Comparison of ENCODE assay signal across 21 cellular contexts in the genomic region with DNA sequence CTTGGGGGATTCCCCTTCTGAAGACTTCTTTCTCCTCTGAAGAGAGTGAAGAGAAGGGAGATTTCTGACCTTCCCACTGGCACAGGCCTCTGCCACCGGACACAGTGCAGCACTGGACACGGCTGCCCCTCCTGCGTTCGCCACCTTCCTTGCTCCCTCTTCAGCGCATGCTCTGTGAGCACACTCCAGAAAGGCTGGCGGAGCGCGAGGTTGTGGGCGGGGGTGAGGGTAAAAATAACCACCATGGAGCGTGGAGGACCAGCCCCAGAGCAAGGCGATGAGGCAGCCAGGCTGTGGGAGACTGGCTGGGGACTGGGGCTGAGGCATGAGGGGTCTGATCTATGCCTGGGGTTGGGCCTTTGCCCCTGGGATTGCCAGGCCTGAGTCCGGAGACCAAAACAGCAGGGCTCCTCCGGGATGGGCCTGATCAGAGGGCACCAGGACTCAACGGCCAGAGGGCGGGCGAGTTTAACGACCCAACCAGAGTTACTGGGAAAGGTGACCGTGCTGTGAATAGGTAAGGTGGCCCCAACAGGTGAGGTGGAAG.
DNase-seq lines count a peak whose midpoint lies in the region; ATAC-seq and TF ChIP-seq lines count a peak whose summit lies in the region.
"Had no signal": no experiment of that assay in that cellular context is flagged by ENCODE, and none has a peak within 500 bp of the region (broad histone marks: within the 10 kb centered on the region; RNA-seq: fewer than 3 reads in every experiment).

No MANE protein-coding gene starts in this region.

- H3K27ac Mint-ChIP-seq in endodermal cell (peak overlapping the region; percentile 5), neural crest cell (ENCODE audit: unreplicated experiment) (peak overlapping the region; percentile 43)
- H3K27ac Mint-ChIP-seq: B cell; CD8-positive, alpha-beta T cell; IgD-negative memory B cell had no signal

- ATAC-seq in left cardiac atrium, result peak; percentile 89 to 93
- ATAC-seq: CD8-positive, alpha-beta T cell had no signal

- no peaks in the 10 kb centered on the region for H3K27me3 ChIP-seq in endodermal cell (ENCODE audit: control insufficient read depth, insufficient read depth, low read length, poor library complexity, severe bottlenecking)
- H3K27me3 ChIP-seq in stomach, result no peaks in the 10 kb centered on the region
- H3K27me3 ChIP-seq: SJSA1 had no signal

- intact Hi-C loops in left cardiac atrium (cut with DNase I) (no loop called here), stomach (cut with DNase I; ENCODE audit: low total_unique reads) (no loop called here)

- DNase-seq in endodermal cell, result peak; percentile 47
- DNase-seq in left cardiac atrium, result peak; percentile 63
- no peak for DNase-seq in neural crest cell (ENCODE audit: low read depth, low spot score)
- peak; percentile 19 for DNase-seq in stomach
- DNase-seq in NCI-H2029 treated with DMSO at 0.1 percent for 48 hours (lab: John Stamatoyannopoulos, UW), result no peak
- no peak for DNase-seq in SKM-1 (lab: John Stamatoyannopoulos, UW; ENCODE audit: unreplicated experiment)
- no peak for DNase-seq in kidney glomerular epithelial cell (lab: John Stamatoyannopoulos, UW)
- DNase-seq in AG08396 (ENCODE audit: low spot score), result no peak
- DNase-seq: CD8-positive, alpha-beta T cell; Kasumi-1; NCI-H1105 treated with DMSO at 0.1 percent for 48 hours; NCI-H1694 treated with DMSO at 0.1 percent for 48 hours; NCI-H2171; NCI-H446; NCI-H69 had no signal

- H3K9me3 ChIP-seq in endodermal cell (ENCODE audit: control insufficient read depth, low read length), result no peaks in the 10 kb centered on the region
- no peaks in the 10 kb centered on the region for H3K9me3 ChIP-seq in stomach
- H3K9me3 ChIP-seq: HAP-1, SJSA1 had no signal

- H3K27me3 Mint-ChIP-seq in endodermal cell (ENCODE audit: insufficient read depth) (no peaks in the 10 kb centered on the region), neural crest cell (ENCODE audit: low read depth) (no peaks in the 10 kb centered on the region)

- H3K9me3 Mint-ChIP-seq in endodermal cell (no peaks in the 10 kb centered on the region), neural crest cell (no peaks in the 10 kb centered on the region)
- H3K9me3 Mint-ChIP-seq: CD8-positive, alpha-beta T cell had no signal

- peaks cover 41% of the 10 kb centered on the region for H3K4me1 Mint-ChIP-seq in endodermal cell
- peaks cover 55% of the 10 kb centered on the region for H3K4me1 Mint-ChIP-seq in neural crest cell

- H3K9ac ChIP-seq in endodermal cell (ENCODE audit: extremely low read depth, low read length, poor library complexity, severe bottlenecking), result no peak overlapping the region

- no peak for TF ChIP-seq POLR2A in stomach (IDR thresholded peaks at IDR 0.05)

- no peak overlapping the region for H3K4me3 ChIP-seq in endodermal cell (ENCODE audit: low read length)
- H3K4me3 ChIP-seq in stomach, result no peak overlapping the region
- H3K4me3 ChIP-seq: HAP-1, SJSA1 had no signal

- H3K27ac ChIP-seq in endodermal cell (ENCODE audit: low read depth, low read length) (no peak overlapping the region), stomach (no peak overlapping the region)
- H3K27ac ChIP-seq: HL-60, RWPE1, SJSA1 had no signal

- H3K36me3 ChIP-seq in endodermal cell (ENCODE audit: control insufficient read depth, insufficient read depth, low read length), result peaks cover 94% of the 10 kb centered on the region
- H3K36me3 ChIP-seq in stomach, result no peaks in the 10 kb centered on the region
- H3K36me3 ChIP-seq: HAP-1, SJSA1 had no signal

- H3K4me1 ChIP-seq in endodermal cell (ENCODE audit: control insufficient read depth, insufficient read depth, low read length) (peaks cover 36% of the 10 kb centered on the region), stomach (peaks cover 3 to 26% (median 10%) of the 10 kb centered on the region in 4 donors)
- H3K4me1 ChIP-seq: SJSA1 had no signal

- TF ChIP-seq EP300 in stomach (IDR thresholded peaks at IDR 0.05), result no peak

- TF ChIP-seq CTCF in endodermal cell (conservative IDR thresholded peaks at IDR 0.05) (no peak), neural crest cell (conservative IDR thresholded peaks at IDR 0.05) (no peak), stomach (IDR thresholded peaks at IDR 0.05) (no peak)

- H3K36me3 Mint-ChIP-seq in endodermal cell (ENCODE audit: low read depth) (peaks cover 63% of the 10 kb centered on the region), neural crest cell (ENCODE audit: low read depth) (no peaks in the 10 kb centered on the region)
- H3K36me3 Mint-ChIP-seq: CD8-positive, alpha-beta T cell had no signal

- H3K4me3 Mint-ChIP-seq in endodermal cell (no peak overlapping the region), neural crest cell (no peak overlapping the region)
- H3K4me3 Mint-ChIP-seq: B cell; CD8-positive, alpha-beta T cell; IgD-negative memory B cell had no signal

- WGBS in endodermal cell (ENCODE audit: insufficient coverage in 1 of 2, insufficient read length in 1 of 2), 2 experiments, result 94 to 95% methylated on average over 7 to 18 of the region's 18 CpGs
- 94 to 96% (median 96%) methylated on average over 18 of the region's 18 CpGs for WGBS in stomach, 5 donors

Comparison
In these comparisons a context has a peak if more than half of its experiments do, and no peak if none do; other contexts are left out.
1. DNase-seq: peak in endodermal cell (single experiment), left cardiac atrium (single experiment) and stomach (single experiment); none in neural crest cell (single experiment), NCI-H2029 treated with DMSO at 0.1 percent for 48 hours (single experiment), SKM-1 (single experiment), kidney glomerular epithelial cell (single experiment) and AG08396 (single experiment).